ENCODE assay signal across 16 cellular contexts in genomic region chr1:53076721-53077598, GRCh38. TPM values are rescaled to one million over a fixed set of nuclear protein-coding genes. Genes with fewer than 3 reads are reported as not detected.
A peak's percentile ranks its signal among the peaks of the same experiment; 100 is the strongest.
DNase-seq lines count a peak whose midpoint lies in the region; ATAC-seq and TF ChIP-seq lines count a peak whose summit lies in the region.
"Had no signal": no experiment of that assay in that cellular context is flagged by ENCODE, and none has a peak within 500 bp of the region (broad histone marks: within the 10 kb centered on the region; RNA-seq: fewer than 3 reads in every experiment).

No MANE protein-coding gene starts in this region.

- no peak for TF ChIP-seq POLR2A in suprapubic skin (IDR thresholded peaks at IDR 0.05)

- H3K4me1 Mint-ChIP-seq in chondrocyte (ENCODE audit: low read depth) = no peaks in the 10 kb centered on the region

- no peak overlapping the region for H3K27ac ChIP-seq in suprapubic skin

- H3K27ac Mint-ChIP-seq in chondrocyte (ENCODE audit: unreplicated experiment) = no peak overlapping the region
- H3K27ac Mint-ChIP-seq: CD8-positive, alpha-beta memory T cell had no signal

- intact Hi-C loops in left cardiac atrium (cut with DNase I) = no loop called here

- peaks cover 30% of the 10 kb centered on the region for H3K36me3 ChIP-seq in suprapubic skin
- H3K36me3 ChIP-seq: BE2C had no signal

- TF ChIP-seq EP300 in suprapubic skin (IDR thresholded peaks at IDR 0.05) = no peak

- DNase-seq in chondrocyte (ENCODE audit: low spot score) = peak; percentile 90
- peak; percentile 19 for DNase-seq in left cardiac atrium
- DNase-seq in mesenteric fat pad (ENCODE audit: low spot score) = peak; percentile 86
- peak; percentile 46 to 63 for DNase-seq in suprapubic skin (ENCODE audit: low spot score in 2 of 2)
- no peak for DNase-seq in GM10266 (ENCODE audit: extremely low spot score)
- no peak for DNase-seq in NCI-H748 (lab: John Stamatoyannopoulos, UW; ENCODE audit: unreplicated experiment)
- DNase-seq: BE2C; CD8-positive, alpha-beta memory T cell; GF-D8; KG1; NCI-H1048; NCI-H1694 treated with DMSO at 0.1 percent for 48 hours; NCI-H69; SHP77 treated with DMSO at 0.1 percent for 48 hours had no signal

- 87% methylated on average over 13 of the region's 19 CpGs for WGBS in suprapubic skin

- H3K27me3 Mint-ChIP-seq in chondrocyte (ENCODE audit: low read depth) = no peaks in the 10 kb centered on the region
- H3K27me3 Mint-ChIP-seq: CD8-positive, alpha-beta memory T cell had no signal

- H3K4me3 ChIP-seq in suprapubic skin = no peak overlapping the region

- peaks cover 4% of the 10 kb centered on the region for H3K36me3 Mint-ChIP-seq in chondrocyte (ENCODE audit: low read depth)
- H3K36me3 Mint-ChIP-seq: CD8-positive, alpha-beta memory T cell had no signal

- H3K4me1 ChIP-seq in suprapubic skin = no peaks in the 10 kb centered on the region
- H3K4me1 ChIP-seq: BE2C had no signal

- H3K9me3 ChIP-seq in suprapubic skin = no peaks in the 10 kb centered on the region
- H3K9me3 ChIP-seq: BE2C had no signal

- H3K27me3 ChIP-seq in suprapubic skin = no peaks in the 10 kb centered on the region
- H3K27me3 ChIP-seq: BE2C had no signal

- H3K4me3 Mint-ChIP-seq in chondrocyte (ENCODE audit: unreplicated experiment) = no peak overlapping the region
- H3K4me3 Mint-ChIP-seq: CD8-positive, alpha-beta memory T cell had no signal

- no peaks in the 10 kb centered on the region for H3K9me3 Mint-ChIP-seq in chondrocyte (ENCODE audit: low read depth)

- ATAC-seq in left cardiac atrium (no peak), HG03432 (IDR thresholded peaks at IDR 0.05; ENCODE audit: unreplicated experiment) (no peak)

- no peak for TF ChIP-seq CTCF in chondrocyte (IDR thresholded peaks at IDR 0.05)
- no peak for TF ChIP-seq CTCF in suprapubic skin (IDR thresholded peaks at IDR 0.05)
- TF ChIP-seq CTCF in GM10266 (IDR thresholded peaks at IDR 0.05; ENCODE audit: control insufficient read depth, insufficient read depth, low read depth, missing control alignments) = no peak

RNA-seq across cellular contexts. Expression of gene PODN, which starts 14.9 kb away (rescaled TPM):
- 4.1 to 9.3 TPM (median 9.2 TPM) in 3 replicates for total RNA-seq in chondrocyte
- total RNA-seq in left cardiac atrium = 10 to 100 TPM; 28.6 to 84.9 TPM
- 86.3 TPM for total RNA-seq in mesenteric fat pad
- 10 to 100 TPM; 13.9 to 32.8 (median 19.8) TPM for total RNA-seq in suprapubic skin
- total RNA-seq: CD8-positive, alpha-beta memory T cell; M059J had no signal

Comparison
In these comparisons a context has a peak if more than half of its experiments do, and no peak if none do; other contexts are left out.
1. DNase-seq: peak in chondrocyte (single experiment), left cardiac atrium (single experiment), mesenteric fat pad (single experiment) and suprapubic skin (2 of 2); none in GM10266 (single experiment) and NCI-H748 (single experiment).